In the genomic region with DNA sequence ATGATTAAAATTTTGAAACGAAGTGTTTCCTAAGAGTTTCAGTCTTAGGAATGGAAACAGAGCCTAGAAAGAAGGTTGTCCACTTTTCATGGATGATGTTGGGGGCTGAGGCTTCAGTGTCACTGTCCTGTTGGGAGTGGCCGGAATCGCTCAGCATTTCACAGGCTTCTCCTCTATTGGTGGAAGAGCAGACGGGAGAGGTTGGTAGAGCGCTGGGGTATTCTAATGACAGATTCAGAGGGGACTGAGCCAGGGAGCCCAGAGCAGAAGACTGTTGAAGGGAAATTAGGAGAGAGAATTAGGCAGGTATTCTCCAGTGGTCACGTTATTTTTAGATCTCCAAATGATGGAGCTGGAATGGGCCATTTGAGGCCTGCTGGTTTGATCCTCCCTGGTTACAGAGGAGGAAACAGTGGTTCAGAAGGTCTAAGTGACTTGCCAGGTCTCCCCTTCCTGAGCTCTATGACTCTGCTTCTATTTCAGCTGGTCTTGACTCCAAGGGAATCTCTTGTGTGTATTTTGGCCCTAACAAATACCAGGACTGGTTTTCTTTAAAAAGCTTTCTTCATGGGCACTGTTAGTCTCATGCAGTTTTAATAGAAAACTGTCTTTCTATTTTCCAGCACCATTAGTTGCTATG, we compare ENCODE assay signal across 14 cellular contexts. TPM values are rescaled to one million over a fixed set of nuclear protein-coding genes. Genes with fewer than 3 reads are reported as not detected.
DNase-seq lines count a peak whose midpoint lies in the region; ATAC-seq and TF ChIP-seq lines count a peak whose summit lies in the region.
"Had no signal": no experiment of that assay in that cellular context is flagged by ENCODE, and none has a peak within 500 bp of the region (broad histone marks: within the 10 kb centered on the region; RNA-seq: fewer than 3 reads in every experiment).

No MANE protein-coding gene starts in this region.

- H3K4me3 ChIP-seq in BLaER1 treated with 17β-estradiol and CSF1 and Interleukin-3, amounts not matched to agents 10 nM and 100 nM, result no peak overlapping the region
- H3K4me3 ChIP-seq in IMR-90 (ENCODE audit: insufficient read depth, low read depth, low read length), result no peak overlapping the region

- no peak for ATAC-seq in IMR-90 (ENCODE audit: low read depth)
- no peak for ATAC-seq in central memory CD8-positive, alpha-beta T cell (replicated peaks; ENCODE audit: extremely low read depth, poor library complexity, severe bottlenecking)
- ATAC-seq in GM21447 (IDR thresholded peaks at IDR 0.05; ENCODE audit: unreplicated experiment), result no peak
- ATAC-seq: activated CD4-positive, CD25-positive, alpha-beta regulatory T cell treated with anti-CD3 and anti-CD28 coated beads, Interleukin-2, amount 50 U/mL, for 24 hours had no signal

- peak overlapping the region; percentile 68 for H3K18ac ChIP-seq in IMR-90 (ENCODE audit: low read depth, low read length)

- TF ChIP-seq RAD21 in IMR-90 (IDR thresholded peaks at IDR 0.05; ENCODE audit: low read length), result no peak

- intact Hi-C loops in IMR-90 (cut with micrococcal nuclease), result loop anchor here (5.0 kb wide), 1 partner anchor 70 kb away; no protein-coding TSS in a partner anchor

- 0 out of 4 replicates have a peak, but pooled peaks cover 0 to 5% of the 10 kb centered on the region in 2 experiments for H3K79me1 ChIP-seq in IMR-90 (ENCODE audit: low read depth in 1 of 2, low read length in 2 of 2)

- H3K14ac ChIP-seq in IMR-90 (replicated peaks; ENCODE audit: low read depth, low read length), result peak overlapping the region; percentile 86

- peak overlapping the region; percentile 80 for H3K27ac Mint-ChIP-seq in central memory CD8-positive, alpha-beta T cell (ENCODE audit: low read depth)
- peak overlapping the region; percentile 35 for H3K27ac Mint-ChIP-seq in progenitor cell of endocrine pancreas

- H3K23ac ChIP-seq in IMR-90 (ENCODE audit: low read depth, low read length), result peak overlapping the region; percentile 83

- peaks cover 24% of the 10 kb centered on the region for H3K9me1 ChIP-seq in IMR-90 (ENCODE audit: insufficient read depth, low read length)

- no TSS peak for BruUV-seq in IMR-90 (replicated peaks; lab: Mats Ljungman, UMichigan)

- H4K20me1 ChIP-seq in BLaER1 treated with 17β-estradiol and CSF1 and Interleukin-3, amounts not matched to agents 10 nM and 100 nM, result no peaks in the 10 kb centered on the region
- peaks cover 2% of the 10 kb centered on the region; the same call in 1 of the 2 replicates for H4K20me1 ChIP-seq in IMR-90 (ENCODE audit: insufficient read depth, low read length)

- in situ Hi-C loops in IMR-90 (cut with MboI; ENCODE audit: low sequenced_read_pairs), result no loop called here

- 0 out of 2 replicates have a peak overlapping the region, but pooled peaks have one; percentile 42 for H3K56ac ChIP-seq in IMR-90 (ENCODE audit: extremely low read depth, insufficient read depth, low read length)

- 100% methylated on average over 1 of the region's 6 CpGs; no CpG with 5 or more reads in 1 of the 2 experiments for WGBS in IMR-90 (ENCODE audit: extremely low coverage in 2 of 2, insufficient read length in 1 of 2), 2 experiments

- H4K8ac ChIP-seq in IMR-90 (ENCODE audit: low read depth in 2 of 2, low read length in 2 of 2), result peak overlapping the region; percentile 49 to 71; a peak in 2 of 4 replicates

- no peak for DNase-seq in IMR-90
- DNase-seq in central memory CD8-positive, alpha-beta T cell (ENCODE audit: low spot score in 2 of 2), result no peak
- DNase-seq in progenitor cell of endocrine pancreas (ENCODE audit: low spot score, unreplicated experiment), result no peak
- DNase-seq in DMS153 treated with DMSO at 0.1 percent for 48 hours (lab: John Stamatoyannopoulos, UW; ENCODE audit: unreplicated experiment), result no peak
- no peak for DNase-seq in effector CD8-positive, alpha-beta T cell (lab: John Stamatoyannopoulos, UW)
- DNase-seq in activated CD8-positive, alpha-beta memory T cell treated with anti-CD3 and anti-CD28 coated beads for 24 hours, result no peak
- DNase-seq: activated T-cell treated with anti-CD3 and anti-CD28 coated beads for 4 hours; NCI-H1930; NCI-H524; stimulated activated CD4-positive, alpha-beta T cell treated with anti-CD3 and anti-CD28 coated beads, Interleukin-12 subunit alpha, Interleukin-12 subunit beta, amount 100 ng/mL, for 4 hours had no signal

- no peaks in the 10 kb centered on the region for H3K27me3 ChIP-seq in BLaER1 treated with 17β-estradiol and CSF1 and Interleukin-3, amounts not matched to agents 10 nM and 100 nM
- no peaks in the 10 kb centered on the region for H3K27me3 ChIP-seq in IMR-90 (ENCODE audit: control insufficient read depth, insufficient read depth, low read length)

- TF ChIP-seq POLR2A in IMR-90 (IDR thresholded peaks at IDR 0.05; ENCODE audit: low read depth, low read length), result no peak

- H3K4me1 Mint-ChIP-seq in central memory CD8-positive, alpha-beta T cell, result peaks cover 14% of the 10 kb centered on the region
- H3K4me1 Mint-ChIP-seq in progenitor cell of endocrine pancreas (ENCODE audit: low read depth), result peaks cover 9% of the 10 kb centered on the region
- H3K4me1 Mint-ChIP-seq: neural crest cell had no signal

- peak overlapping the region; percentile 94; the same call in 2 of the 3 replicates for H2BK15ac ChIP-seq in IMR-90 (ENCODE audit: low read depth, low read length)

- peak overlapping the region in 9 of 11 experiments; percentile 6 to 75 (median 65); a peak in 14 of 22 replicates for H3K27ac ChIP-seq in BLaER1 treated with 17β-estradiol and CSF1 and Interleukin-3, amounts not matched to agents 10 nM and 100 nM
- 0 out of 2 replicates have a peak overlapping the region, but pooled peaks have one; percentile 11 for H3K27ac ChIP-seq in IMR-90 (ENCODE audit: insufficient read depth, low read length)

- CTCF ChIA-PET in IMR-90 (lab: Yijun Ruan, JAX), result no interaction called here

- peak overlapping the region; percentile 18; the same call in 1 of the 2 replicates for H4K5ac ChIP-seq in IMR-90 (ENCODE audit: low read depth, low read length)

- H3K4me1 ChIP-seq in BLaER1 treated with 17β-estradiol and CSF1 and Interleukin-3, amounts not matched to agents 10 nM and 100 nM, result peaks cover 29 to 64% (median 41%) of the 10 kb centered on the region in 10 experiments
- peaks cover 23% of the 10 kb centered on the region for H3K4me1 ChIP-seq in IMR-90 (ENCODE audit: control insufficient read depth, insufficient read depth, low read length)

- H2AK5ac ChIP-seq in IMR-90 (ENCODE audit: low read depth, low read length), result peak overlapping the region; percentile 79; the same call in 1 of the 2 replicates

- H2BK120ac ChIP-seq in IMR-90 (ENCODE audit: low read depth, low read length), result peak overlapping the region; percentile 95

- peak overlapping the region in 2 of 11 experiments; percentile 27 to 58; a peak in 2 of 22 replicates for H3K9ac ChIP-seq in BLaER1 treated with 17β-estradiol and CSF1 and Interleukin-3, amounts not matched to agents 10 nM and 100 nM
- no peak overlapping the region for H3K9ac ChIP-seq in IMR-90 (ENCODE audit: low read depth, low read length)

- TF ChIP-seq CTCF in IMR-90 (conservative IDR thresholded peaks at IDR 0.05; ENCODE audit: low read depth, low read length), result no peak
- TF ChIP-seq CTCF in progenitor cell of endocrine pancreas (IDR thresholded peaks at IDR 0.05; ENCODE audit: unreplicated experiment), result no peak

- H2AK9ac ChIP-seq in IMR-90 (replicated peaks; ENCODE audit: low read depth, low read length, poor library complexity), result no peak overlapping the region

- peak overlapping the region; percentile 86 for H2BK5ac ChIP-seq in IMR-90 (ENCODE audit: low read depth, low read length, poor library complexity, severe bottlenecking)

- peak overlapping the region; percentile 95 for H3K4ac ChIP-seq in IMR-90 (ENCODE audit: low read depth, low read length)

- peak overlapping the region; percentile 29 for H3K4me3 Mint-ChIP-seq in central memory CD8-positive, alpha-beta T cell
- no peak overlapping the region for H3K4me3 Mint-ChIP-seq in progenitor cell of endocrine pancreas (ENCODE audit: low read depth)
- H3K4me3 Mint-ChIP-seq: neural crest cell had no signal

- no peaks in the 10 kb centered on the region for H3K36me3 ChIP-seq in BLaER1 treated with 17β-estradiol and CSF1 and Interleukin-3, amounts not matched to agents 10 nM and 100 nM
- no peaks in the 10 kb centered on the region for H3K36me3 ChIP-seq in IMR-90 (ENCODE audit: control insufficient read depth, insufficient read depth, low read length)

- H2BK20ac ChIP-seq in IMR-90 (ENCODE audit: low read depth, low read length), result peak overlapping the region; percentile 93

- dilution Hi-C loops in IMR-90 (cut with HindIII; ENCODE audit: low sequenced_read_pairs, unreplicated experiment), result no loop called here

- no peaks in the 10 kb centered on the region for H3K36me3 Mint-ChIP-seq in central memory CD8-positive, alpha-beta T cell (ENCODE audit: insufficient read depth)
- peaks cover 2% of the 10 kb centered on the region for H3K36me3 Mint-ChIP-seq in progenitor cell of endocrine pancreas (ENCODE audit: insufficient read depth)

- peak overlapping the region; percentile 68 to 92 (median 75) for H3K4me2 ChIP-seq in BLaER1 treated with 17β-estradiol and CSF1 and Interleukin-3, amounts not matched to agents 10 nM and 100 nM
- no peak overlapping the region for H3K4me2 ChIP-seq in IMR-90 (ENCODE audit: low read depth, low read length)

- H4K91ac ChIP-seq in IMR-90 (ENCODE audit: insufficient read depth, low read depth, low read length), result peak overlapping the region; percentile 75; the same call in 1 of the 2 replicates

- H3K9me3 ChIP-seq in BLaER1 treated with 17β-estradiol and CSF1 and Interleukin-3, amounts not matched to agents 10 nM and 100 nM (replicated peaks in 1 of 11), result peaks cover 13 to 32% (median 22%) of the 10 kb centered on the region in 11 experiments; a peak in 19 of 22 replicates
- no peaks in the 10 kb centered on the region for H3K9me3 ChIP-seq in IMR-90 (ENCODE audit: control insufficient read depth, insufficient read depth, low read length)

- POLR2A ChIA-PET in IMR-90 (lab: Charles Lee; ENCODE audit: unreplicated experiment), result no interaction called here

- H2AFZ ChIP-seq in IMR-90 (replicated peaks; ENCODE audit: low read length, poor library complexity), result peak overlapping the region; percentile 56

- peaks cover 11% of the 10 kb centered on the region for H3K9me3 Mint-ChIP-seq in central memory CD8-positive, alpha-beta T cell
- H3K9me3 Mint-ChIP-seq in progenitor cell of endocrine pancreas (ENCODE audit: low read depth), result peaks cover 5% of the 10 kb centered on the region

- peaks cover 20% of the 10 kb centered on the region for H3K27me3 Mint-ChIP-seq in central memory CD8-positive, alpha-beta T cell
- no peaks in the 10 kb centered on the region for H3K27me3 Mint-ChIP-seq in progenitor cell of endocrine pancreas

TF ChIP-seq in IMR-90, 13 proteins besides CTCF, POLR2A, EP300 and RAD21:
- TF ChIP-seq MAFK (IDR thresholded peaks at IDR 0.05; ENCODE audit: low read depth, low read length) (no peak), BHLHE40 (IDR thresholded peaks at IDR 0.05; ENCODE audit: low read depth, low read length) (no peak)

RNA-seq across cellular contexts. Expression of a gene that starts 35.7 kb away (rescaled TPM):
- 7.3 and 8.1 TPM in 2 replicates for total RNA-seq in IMR-90 (2012; rRNA removed)
- 13.9 and 15.2 TPM in 2 replicates for polyA plus RNA-seq in IMR-90 (2012; rRNA removed)
- polyA plus RNA-seq in IMR-90 (2012; cell fraction: cytosol; rRNA removed), result 8.0 and 14.9 TPM in 2 replicates
- 39.3 and 53.7 TPM in 2 replicates for polyA plus RNA-seq in IMR-90 (2012; cell fraction: nucleus; rRNA removed; ENCODE audit: low replicate concordance)
- total RNA-seq in progenitor cell of endocrine pancreas, result 10.6 and 11.3 TPM in 2 replicates
